15 cellular contexts compared by ENCODE assay signal in genomic region chr10:8453587-8453986, GRCh38.
DNase-seq lines count a peak whose midpoint lies in the region; ATAC-seq and TF ChIP-seq lines count a peak whose summit lies in the region.
"Had no signal": no experiment of that assay in that cellular context is flagged by ENCODE, and none has a peak within 500 bp of the region (broad histone marks: within the 10 kb centered on the region; RNA-seq: fewer than 3 reads in every experiment).

No MANE protein-coding gene starts in this region.

- no peak for TF ChIP-seq POLR2A in breast epithelium (IDR thresholded peaks at IDR 0.05)

- intact Hi-C loops in breast epithelium (cut with DNase I; ENCODE audit: low total_unique reads): no loop called here

- TF ChIP-seq CTCF in breast epithelium (IDR thresholded peaks at IDR 0.05): no peak
- no peak for TF ChIP-seq CTCF in right atrium auricular region (IDR thresholded peaks at IDR 0.05)
- TF ChIP-seq CTCF in thoracic aorta (IDR thresholded peaks at IDR 0.05): no peak

- ATAC-seq in thoracic aorta (ENCODE audit: insufficient number of reproducible peaks, low FRiP score, low read depth) (no peak), GM19324 (IDR thresholded peaks at IDR 0.05; ENCODE audit: low FRiP score, unreplicated experiment) (no peak)

- H3K4me1 ChIP-seq in breast epithelium (peaks cover 0 to 3% of the 10 kb centered on the region in 2 donors), right atrium auricular region (no peaks in the 10 kb centered on the region), thoracic aorta (ENCODE audit: control insufficient read depth in 1 of 2, low read depth in 2 of 2) (peaks cover 2 to 24% of the 10 kb centered on the region in 2 donors), Karpas-422 (ENCODE audit: low read length) (no peaks in the 10 kb centered on the region)

- H3K9me3 ChIP-seq in breast epithelium (no peaks in the 10 kb centered on the region), right atrium auricular region (peaks cover 0 to 10% of the 10 kb centered on the region in 2 donors), thoracic aorta (no peaks in the 10 kb centered on the region), Karpas-422 (ENCODE audit: low read length) (no peaks in the 10 kb centered on the region)

- H3K9me2 ChIP-seq in Karpas-422 (replicated peaks; ENCODE audit: insufficient read depth, low read length): no peaks in the 10 kb centered on the region

- no peak overlapping the region for H3K4me2 ChIP-seq in Karpas-422 (ENCODE audit: low read depth, low read length, poor library complexity, severe bottlenecking)

- no peaks in the 10 kb centered on the region for H4K20me1 ChIP-seq in Karpas-422 (ENCODE audit: insufficient read depth, low read depth, low read length)

- peak; percentile 22 for DNase-seq in activated CD4-positive, alpha-beta T cell treated with anti-CD3 and anti-CD28 coated beads for 48 hours
- no peak for DNase-seq in activated CD4-positive, alpha-beta T cell treated with anti-CD3 and anti-CD28 coated beads, Interleukin-2, amount 50 U/mL, for 48 hours
- peak in 1 of 2 donors; percentile 69 for DNase-seq in breast epithelium (ENCODE audit: low spot score in 2 of 2)
- peak; percentile 71 for DNase-seq in right atrium auricular region (ENCODE audit: low spot score)
- DNase-seq in thoracic aorta (ENCODE audit: low spot score): peak; percentile 5
- DNase-seq in middle frontal gyrus (ENCODE audit: extremely low spot score, low spot score): no peak
- no peak for DNase-seq in Karpas-422
- DNase-seq: CD4-positive, CD25-positive, alpha-beta regulatory T cell; EL; HFFc6; NCI-H2081; SIG-M5 had no signal

- H3K9ac ChIP-seq in Karpas-422 (ENCODE audit: low read length): no peak overlapping the region

- H3K27me3 ChIP-seq in breast epithelium (no peaks in the 10 kb centered on the region), right atrium auricular region (no peaks in the 10 kb centered on the region), thoracic aorta (replicated peaks; ENCODE audit: insufficient read depth) (no peaks in the 10 kb centered on the region), Karpas-422 (ENCODE audit: low read length) (no peaks in the 10 kb centered on the region)
- H3K27me3 ChIP-seq: cardiac muscle cell had no signal

- H3K4me3 ChIP-seq in breast epithelium: no peak overlapping the region
- no peak overlapping the region for H3K4me3 ChIP-seq in right atrium auricular region
- H3K4me3 ChIP-seq in thoracic aorta: peak overlapping the region; percentile 28
- no peak overlapping the region for H3K4me3 ChIP-seq in Karpas-422 (ENCODE audit: low read length)
- H3K4me3 ChIP-seq: cardiac muscle cell had no signal

- no peaks in the 10 kb centered on the region for H3K79me2 ChIP-seq in Karpas-422 (ENCODE audit: low read length)

- no peak overlapping the region for H2AFZ ChIP-seq in Karpas-422 (ENCODE audit: low read length)

- H3K36me3 ChIP-seq in breast epithelium (no peaks in the 10 kb centered on the region), right atrium auricular region (no peaks in the 10 kb centered on the region), thoracic aorta (no peaks in the 10 kb centered on the region), Karpas-422 (ENCODE audit: insufficient read depth, low read length) (no peaks in the 10 kb centered on the region)
- H3K36me3 ChIP-seq: cardiac muscle cell had no signal

- H3K27ac ChIP-seq in breast epithelium (peak overlapping the region; percentile 74 to 83), right atrium auricular region (no peak overlapping the region), thoracic aorta (peak overlapping the region in 1 of 2 donors; percentile 31), Karpas-422 (ENCODE audit: low read length) (no peak overlapping the region)
- H3K27ac ChIP-seq: cardiac muscle cell, HL-60 had no signal

Comparison
In these comparisons a context has a peak if more than half of its experiments do, and no peak if none do; other contexts are left out.
1. DNase-seq: peak in activated CD4-positive, alpha-beta T cell treated with anti-CD3 and anti-CD28 coated beads for 48 hours (single experiment), right atrium auricular region (single experiment) and thoracic aorta (single experiment); none in activated CD4-positive, alpha-beta T cell treated with anti-CD3 and anti-CD28 coated beads, Interleukin-2, amount 50 U/mL, for 48 hours (0 of 2), middle frontal gyrus (single experiment) and Karpas-422 (single experiment).
2. H3K27ac ChIP-seq: peak in breast epithelium (2 of 2); none in right atrium auricular region (0 of 2) and Karpas-422 (single experiment).